In the genomic region with DNA sequence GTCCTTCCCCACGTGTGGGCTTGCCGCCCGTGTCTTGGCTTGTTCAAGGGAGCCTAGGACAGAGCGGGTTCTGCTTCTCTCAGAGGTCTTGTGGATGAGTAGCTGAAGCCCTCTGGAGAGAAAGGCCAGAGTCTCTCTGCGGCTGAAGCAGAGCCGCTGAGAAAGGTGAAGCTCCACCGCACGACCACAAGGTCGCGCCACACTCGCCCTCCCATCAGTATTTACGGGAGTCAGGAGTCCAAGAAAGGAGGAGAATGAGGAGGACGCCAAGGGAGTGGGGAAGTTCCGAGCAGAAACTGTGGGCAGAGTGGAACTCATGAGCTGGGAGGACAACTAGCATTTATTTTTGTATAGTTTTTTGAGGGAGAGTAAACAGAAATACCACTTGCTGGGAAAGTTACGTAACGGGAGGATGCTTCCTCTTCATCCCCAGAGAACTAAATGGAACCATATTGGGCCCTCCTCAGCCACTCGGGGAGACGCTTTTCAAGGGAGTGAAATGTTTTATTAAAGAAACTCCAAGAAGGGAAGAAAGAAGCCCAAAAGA, we compare ENCODE assay signal across 20 cellular contexts. TPM values are rescaled to one million over a fixed set of nuclear protein-coding genes. Genes with fewer than 3 reads are reported as not detected.
DNase-seq lines count a peak whose midpoint lies in the region; TF ChIP-seq lines count a peak whose summit lies in the region.
"Had no signal": no experiment of that assay in that cellular context is flagged by ENCODE, and none has a peak within 500 bp of the region (broad histone marks: within the 10 kb centered on the region; RNA-seq: fewer than 3 reads in every experiment).

No MANE protein-coding gene starts in this region.

- peaks cover 11% of the 10 kb centered on the region for H3K27me3 Mint-ChIP-seq in Calu3 (ENCODE audit: unreplicated experiment)
- H3K27me3 Mint-ChIP-seq in neural progenitor cell (ENCODE audit: insufficient read depth, low read depth): no peaks in the 10 kb centered on the region

- H3K4me1 Mint-ChIP-seq in Calu3 (ENCODE audit: low read depth, unreplicated experiment) (no peaks in the 10 kb centered on the region), neural progenitor cell (no peaks in the 10 kb centered on the region)

- H3F3A ChIP-seq in neural progenitor cell (ENCODE audit: low read depth): no peaks in the 10 kb centered on the region

- H2AFZ ChIP-seq in neural progenitor cell (replicated peaks): no peak overlapping the region

- TF ChIP-seq CTCF in Calu3 (IDR thresholded peaks at IDR 0.05; ENCODE audit: unreplicated experiment) (peak; percentile 16), astrocyte of the spinal cord (IDR thresholded peaks at IDR 0.05; ENCODE audit: low read depth, low read length) (peak; percentile 28), neural progenitor cell (IDR thresholded peaks at IDR 0.05) (peak; percentile 47)

- H3K27ac ChIP-seq in HUES6 (ENCODE audit: low read depth, low read length) (0 out of 2 replicates have a peak overlapping the region, but pooled peaks have one; percentile 16), neural progenitor cell (no peak overlapping the region)
- H3K27ac ChIP-seq: KMS-11, SJCRH30 had no signal

- H3K27me3 ChIP-seq in HUES6 (ENCODE audit: control insufficient read depth, insufficient read depth, low read length) (no peaks in the 10 kb centered on the region), neural progenitor cell (no peaks in the 10 kb centered on the region)
- H3K27me3 ChIP-seq: SJCRH30 had no signal

- no peaks in the 10 kb centered on the region for H3K9me3 Mint-ChIP-seq in Calu3 (ENCODE audit: low read depth, unreplicated experiment)
- no peaks in the 10 kb centered on the region for H3K9me3 Mint-ChIP-seq in neural progenitor cell
- H3K9me3 Mint-ChIP-seq: activated CD8-positive, alpha-beta T cell treated with anti-CD3 and anti-CD28 coated beads for 36 hours; nephron had no signal

- intact Hi-C loops in Calu3 (cut with micrococcal nuclease; ENCODE audit: unreplicated experiment): no loop called here

- H3K36me3 Mint-ChIP-seq in Calu3 (ENCODE audit: insufficient read depth, unreplicated experiment) (no peaks in the 10 kb centered on the region), neural progenitor cell (no peaks in the 10 kb centered on the region)

- H4K20me1 ChIP-seq in neural progenitor cell (ENCODE audit: low read depth): no peaks in the 10 kb centered on the region

- H3K4me3 Mint-ChIP-seq in Calu3 (ENCODE audit: low read depth, unreplicated experiment) (no peak overlapping the region), neural progenitor cell (no peak overlapping the region)
- H3K4me3 Mint-ChIP-seq: activated CD8-positive, alpha-beta T cell treated with anti-CD3 and anti-CD28 coated beads for 36 hours; nephron had no signal

- in situ Hi-C loops in astrocyte of the spinal cord (cut with HindIII; ENCODE audit: low sequenced_read_pairs): no loop called here

- DNase-seq in Calu3 (peak; percentile 3), astrocyte of the spinal cord (ENCODE audit: low read depth, low spot score) (no peak), neural progenitor cell (ENCODE audit: low spot score) (peak; percentile 36), hepatic stellate cell (ENCODE audit: low spot score) (no peak), NCI-H1048 (lab: John Stamatoyannopoulos, UW) (no peak), SKM-1 treated with dmso at 0.1 percent for 144 hours (lab: John Stamatoyannopoulos, UW; ENCODE audit: unreplicated experiment) (no peak)
- DNase-seq: activated CD8-positive, alpha-beta T cell treated with anti-CD3 and anti-CD28 coated beads for 36 hours; activated effector memory CD4-positive, alpha-beta T cell treated with Interleukin-2 at 50 U/mL for 16 hours; GOT3; retina; SJCRH30; stimulated activated CD4-positive, alpha-beta T cell treated with anti-CD3 and anti-CD28 coated beads, Interleukin-2, amount 100 ng/mL, for 24 hours; stimulated activated CD8-positive, alpha-beta memory T cell treated with anti-CD3 and anti-CD28 coated beads, Interleukin-4, amount 100 ng/mL, for 48 hours had no signal

- BruUV-seq in Calu3 (replicated peaks; lab: Mats Ljungman, UMichigan): no TSS peak

- no peaks in the 10 kb centered on the region for H3K36me3 ChIP-seq in HUES6 (ENCODE audit: control insufficient read depth, insufficient read depth, low read length)
- H3K36me3 ChIP-seq in neural progenitor cell: no peaks in the 10 kb centered on the region
- H3K36me3 ChIP-seq: SJCRH30 had no signal

- H3K79me2 ChIP-seq in neural progenitor cell (ENCODE audit: low read depth): no peaks in the 10 kb centered on the region

- no peak overlapping the region for H3K4me2 ChIP-seq in neural progenitor cell
- H3K4me2 ChIP-seq: KMS-11 had no signal

- H3K4me1 ChIP-seq in HUES6 (ENCODE audit: control insufficient read depth, insufficient read depth, low read length) (peaks cover 15% of the 10 kb centered on the region), neural progenitor cell (no peaks in the 10 kb centered on the region)
- H3K4me1 ChIP-seq: Caco-2, SJCRH30 had no signal

- H3K9ac ChIP-seq in HUES6 (ENCODE audit: low read length): peak overlapping the region; percentile 43
- no peak overlapping the region for H3K9ac ChIP-seq in neural progenitor cell
- H3K9ac ChIP-seq: KMS-11 had no signal

- H3K4me3 ChIP-seq in HUES6 (ENCODE audit: low read depth, low read length) (no peak overlapping the region), astrocyte of the spinal cord (ENCODE audit: low read depth, low read length) (no peak overlapping the region), neural progenitor cell (no peak overlapping the region)
- H3K4me3 ChIP-seq: SJCRH30 had no signal

- CTCF ChIA-PET in Calu3 (lab: Charles Lee): no interaction called here

- no peaks in the 10 kb centered on the region for H3K9me3 ChIP-seq in HUES6 (ENCODE audit: control insufficient read depth, insufficient read depth, low read depth, low read length)
- H3K9me3 ChIP-seq in neural progenitor cell (ENCODE audit: low read depth): no peaks in the 10 kb centered on the region
- H3K9me3 ChIP-seq: Caco-2, SJCRH30 had no signal

- H3K27ac Mint-ChIP-seq in Calu3 (ENCODE audit: unreplicated experiment) (no peak overlapping the region), neural progenitor cell (no peak overlapping the region)
- H3K27ac Mint-ChIP-seq: activated CD8-positive, alpha-beta T cell treated with anti-CD3 and anti-CD28 coated beads for 36 hours; nephron had no signal

RNA-seq across cellular contexts. Expression of gene HAO2, which starts 51.6 kb away (rescaled TPM):
- total RNA-seq in Calu3 (2022): not detected in 2 replicates
- not detected in 2 replicates for total RNA-seq in neural progenitor cell (ENCODE audit: low replicate concordance)
- total RNA-seq: activated CD8-positive, alpha-beta T cell treated with anti-CD3 and anti-CD28 coated beads for 36 hours; astrocyte; dermis microvascular lymphatic vessel endothelial cell; lung microvascular endothelial cell; SJCRH30 had no signal

Comparison
In these comparisons a context has a peak if more than half of its experiments do, and no peak if none do; other contexts are left out.
1. DNase-seq: peak in Calu3 (single experiment) and neural progenitor cell (single experiment); none in astrocyte of the spinal cord (single experiment), hepatic stellate cell (single experiment), NCI-H1048 (single experiment) and SKM-1 treated with dmso at 0.1 percent for 144 hours (single experiment).
2. Peak in every context shown above with its lines, with median percentiles within 50 percentile points of each other: CTCF ChIP-seq.